In genomic region chr5:56359429-56359781, GRCh38 we compare ENCODE assay signal across 22 cellular contexts.
DNase-seq lines count a peak whose midpoint lies in the region; ATAC-seq, FAIRE-seq and TF ChIP-seq lines count a peak whose summit lies in the region.
"Had no signal": no experiment of that assay in that cellular context is flagged by ENCODE, and none has a peak within 500 bp of the region (broad histone marks: within the 10 kb centered on the region; RNA-seq: fewer than 3 reads in every experiment).

No MANE protein-coding gene starts in this region.

- H3K9me3 Mint-ChIP-seq in astrocyte (ENCODE audit: unreplicated experiment): peaks cover 7% of the 10 kb centered on the region
- H3K9me3 Mint-ChIP-seq: endodermal cell had no signal

- no peaks in the 10 kb centered on the region for H3K36me3 ChIP-seq in astrocyte (ENCODE audit: insufficient read depth, low read length)
- no peaks in the 10 kb centered on the region for H3K36me3 ChIP-seq in hepatocyte (replicated peaks; ENCODE audit: insufficient read depth, low read depth)
- H3K36me3 ChIP-seq in pancreas: no peaks in the 10 kb centered on the region
- no peaks in the 10 kb centered on the region for H3K36me3 ChIP-seq in colonic mucosa
- H3K36me3 ChIP-seq in BE2C: no peaks in the 10 kb centered on the region
- H3K36me3 ChIP-seq: vagina had no signal

- no peaks in the 10 kb centered on the region for H4K20me1 ChIP-seq in astrocyte (ENCODE audit: insufficient read depth, low read length)
- H4K20me1 ChIP-seq in hepatocyte (ENCODE audit: insufficient read depth, poor library complexity, severe bottlenecking): no peaks in the 10 kb centered on the region

- POLR2A ChIA-PET in A549 (lab: Yijun Ruan, JAX): no interaction called here

- H3K4me3 ChIP-seq in A549 (no peak overlapping the region), astrocyte (ENCODE audit: insufficient read depth, low read depth, low read length) (no peak overlapping the region), hepatocyte (no peak overlapping the region), pancreas (no peak overlapping the region), colonic mucosa (no peak overlapping the region), BE2C (ENCODE audit: low read depth, low read length) (no peak overlapping the region)
- H3K4me3 ChIP-seq: vagina had no signal

- H3K79me2 ChIP-seq in astrocyte (ENCODE audit: insufficient read depth, low read length) (no peaks in the 10 kb centered on the region), hepatocyte (no peaks in the 10 kb centered on the region)

- H3K9me3 ChIP-seq in A549 (peaks cover 2% of the 10 kb centered on the region; the same call in 1 of the 3 replicates), astrocyte (ENCODE audit: insufficient read depth, low read depth, low read length) (no peaks in the 10 kb centered on the region), hepatocyte (ENCODE audit: low read depth) (no peaks in the 10 kb centered on the region), pancreas (no peaks in the 10 kb centered on the region), colonic mucosa (no peaks in the 10 kb centered on the region), BE2C (peaks cover 4% of the 10 kb centered on the region; the same call in 1 of the 2 replicates)
- H3K9me3 ChIP-seq: vagina had no signal

- CTCF ChIA-PET in A549 (lab: Yijun Ruan, JAX): no interaction called here

- H2AFZ ChIP-seq in astrocyte (ENCODE audit: low read depth, low read length): no peak overlapping the region
- no peak overlapping the region for H2AFZ ChIP-seq in hepatocyte

- no peak for FAIRE-seq in A549 (lab: Jason Lieb, UNC)
- no peak for FAIRE-seq in astrocyte (lab: Jason Lieb, UNC)
- FAIRE-seq in pancreas (lab: Jason Lieb, UNC): no peak
- FAIRE-seq: G401.6, keratinocyte had no signal

- H3K4me1 ChIP-seq in A549 (peaks cover 42% of the 10 kb centered on the region), astrocyte (ENCODE audit: insufficient read depth, low read length) (peaks cover 9% of the 10 kb centered on the region), hepatocyte (ENCODE audit: insufficient read depth) (peaks cover 39% of the 10 kb centered on the region), pancreas (peaks cover 23 to 42% (median 24%) of the 10 kb centered on the region in 3 donors), colonic mucosa (no peaks in the 10 kb centered on the region), BE2C (no peaks in the 10 kb centered on the region)

- H3K27me3 Mint-ChIP-seq in astrocyte (ENCODE audit: low read depth, unreplicated experiment): no peaks in the 10 kb centered on the region
- H3K27me3 Mint-ChIP-seq: activated CD4-positive, alpha-beta T cell treated with anti-CD3 and anti-CD28 coated beads, Interleukin-2, amount 10 ng/mL, durations not matched to agents 7 days and 5 days; stimulated activated naive CD8-positive, alpha-beta T cell treated with anti-CD3 and anti-CD28 coated beads, Interleukin-15, Interleukin-2, amounts not matched to agents 100 ng/mL and 50 ng/mL, for 24 hours; T-cell had no signal

- WGBS in A549 (ENCODE audit: missing lambda C conversion rate): 82% methylated on average over 2 of the region's 2 CpGs
- WGBS in hepatocyte (ENCODE audit: low lambda C conversion rate, missing lambda C conversion rate): 87% methylated on average over 2 of the region's 2 CpGs
- 48 to 62% methylated on average over 2 of the region's 2 CpGs for WGBS in pancreas, 2 donors

- TF ChIP-seq CTCF in A549 (IDR thresholded peaks at IDR 0.05): no peak
- TF ChIP-seq CTCF in astrocyte (IDR thresholded peaks at IDR 0.05; ENCODE audit: insufficient read depth, low read depth, low read length): no peak
- no peak for TF ChIP-seq CTCF in hepatocyte (IDR thresholded peaks at IDR 0.05; ENCODE audit: poor library complexity)
- no peak for TF ChIP-seq CTCF in pancreas (IDR thresholded peaks at IDR 0.05)
- TF ChIP-seq CTCF in colonic mucosa (IDR thresholded peaks at IDR 0.05): no peak
- TF ChIP-seq CTCF in BE2C (IDR thresholded peaks at IDR 0.05; ENCODE audit: low read depth, low read length): no peak

- H3K4me3 Mint-ChIP-seq in astrocyte (ENCODE audit: unreplicated experiment): no peak overlapping the region
- H3K4me3 Mint-ChIP-seq: activated CD4-positive, alpha-beta T cell treated with anti-CD3 and anti-CD28 coated beads, Interleukin-2, amount 10 ng/mL, durations not matched to agents 7 days and 5 days; CD14-positive monocyte; endodermal cell; stimulated activated naive CD8-positive, alpha-beta T cell treated with anti-CD3 and anti-CD28 coated beads, Interleukin-15, Interleukin-2, amounts not matched to agents 100 ng/mL and 50 ng/mL, for 24 hours; T-cell had no signal

- ATAC-seq in A549 (peak in 1 of 2 experiments; percentile 23; a peak in 1 of 6 replicates), pancreas (peak in 3 of 4 donors; percentile 1 to 29 (median 6))
- ATAC-seq: T-cell had no signal

- TF ChIP-seq EP300 in A549 (IDR thresholded peaks at IDR 0.05): no peak

- H3K36me3 Mint-ChIP-seq in astrocyte (ENCODE audit: low read depth, unreplicated experiment): no peaks in the 10 kb centered on the region
- H3K36me3 Mint-ChIP-seq: CD14-positive monocyte, T-cell had no signal

- H3K27ac ChIP-seq in A549: peak overlapping the region; percentile 72 to 80
- H3K27ac ChIP-seq in astrocyte (ENCODE audit: low read depth, low read length): no peak overlapping the region
- H3K27ac ChIP-seq in hepatocyte: peak overlapping the region; percentile 81
- H3K27ac ChIP-seq in pancreas: peak overlapping the region; percentile 35 to 80 (median 60)
- H3K27ac ChIP-seq in colonic mucosa: no peak overlapping the region
- H3K27ac ChIP-seq: vagina had no signal

- DNase-seq in A549 (ENCODE audit: low read depth in 1 of 2, low spot score in 1 of 2): no peak
- no peak for DNase-seq in astrocyte (ENCODE audit: low read depth)
- no peak for DNase-seq in hepatocyte (ENCODE audit: low spot score)
- no peak for DNase-seq in pancreas
- DNase-seq in pons (ENCODE audit: low spot score): no peak
- DNase-seq in colonic mucosa: no peak
- no peak for DNase-seq in islet precursor cell
- DNase-seq in BE2C: no peak
- DNase-seq: activated CD4-positive, alpha-beta T cell treated with anti-CD3 and anti-CD28 coated beads, Interleukin-2, amount 10 ng/mL, durations not matched to agents 7 days and 5 days; endodermal cell; H7; midbrain; NCI-H1436; NCI-H2171 treated with DMSO at 0.1 percent for 48 hours; NCI-H69; SHP77; T-cell had no signal

- intact Hi-C loops in pancreas (cut with DNase I): no loop called here
- intact Hi-C loops in colonic mucosa (cut with DNase I): no loop called here

- peaks cover 18% of the 10 kb centered on the region for H3K4me1 Mint-ChIP-seq in astrocyte (ENCODE audit: low read depth, unreplicated experiment)
- H3K4me1 Mint-ChIP-seq: activated CD4-positive, alpha-beta T cell treated with anti-CD3 and anti-CD28 coated beads, Interleukin-2, amount 10 ng/mL, durations not matched to agents 7 days and 5 days had no signal

- H3K9me2 ChIP-seq in hepatocyte (replicated peaks; ENCODE audit: insufficient read depth): no peaks in the 10 kb centered on the region

- H3K27ac Mint-ChIP-seq in astrocyte (ENCODE audit: unreplicated experiment): no peak overlapping the region
- H3K27ac Mint-ChIP-seq: activated CD4-positive, alpha-beta T cell treated with anti-CD3 and anti-CD28 coated beads, Interleukin-2, amount 10 ng/mL, durations not matched to agents 7 days and 5 days; endodermal cell; stimulated activated naive CD8-positive, alpha-beta T cell treated with anti-CD3 and anti-CD28 coated beads, Interleukin-15, Interleukin-2, amounts not matched to agents 100 ng/mL and 50 ng/mL, for 24 hours; T-cell had no signal

- H3K4me2 ChIP-seq in A549 (peak overlapping the region; percentile 66), astrocyte (ENCODE audit: low read length) (peak overlapping the region; percentile 40), hepatocyte (peak overlapping the region; percentile 28)

- H3K9ac ChIP-seq in astrocyte (ENCODE audit: low read length): no peak overlapping the region
- no peak overlapping the region for H3K9ac ChIP-seq in colonic mucosa (ENCODE audit: low read depth in 2 of 2, low read length in 2 of 2)

- TF ChIP-seq RAD21 in A549 (conservative IDR thresholded peaks at IDR 0.05 in 1 of 2, IDR thresholded peaks at IDR 0.05 in 1 of 2): no peak

- no peak for TF ChIP-seq POLR2A in A549 (IDR thresholded peaks at IDR 0.05; ENCODE audit: low read length)

- H3K27me3 ChIP-seq in astrocyte (ENCODE audit: insufficient read depth, low read length) (no peaks in the 10 kb centered on the region), hepatocyte (no peaks in the 10 kb centered on the region), pancreas (no peaks in the 10 kb centered on the region), colonic mucosa (no peaks in the 10 kb centered on the region), BE2C (no peaks in the 10 kb centered on the region)
- H3K27me3 ChIP-seq: vagina had no signal

TF ChIP-seq in A549, 52 proteins besides CTCF, POLR2A, EP300 and RAD21:
- TF ChIP-seq USF2 (IDR thresholded peaks at IDR 0.05) (no peak), KDM5A (IDR thresholded peaks at IDR 0.05) (no peak), ZFP36 (IDR thresholded peaks at IDR 0.05; ENCODE audit: borderline replicate concordance, partially characterized antibody) (no peak), GATA3 (IDR thresholded peaks at IDR 0.05; ENCODE audit: borderline replicate concordance) (no peak), NPAS2 (CRISPR knock-in tag; IDR thresholded peaks at IDR 0.05; ENCODE audit: borderline replicate concordance) (no peak), ZC3H11A (IDR thresholded peaks at IDR 0.05) (no peak), E2F6 (IDR thresholded peaks at IDR 0.05; ENCODE audit: borderline replicate concordance, low read depth) (no peak), RNF2 (IDR thresholded peaks at IDR 0.05; ENCODE audit: borderline replicate concordance, low read depth) (no peak), HOXA7 (CRISPR knock-in tag; IDR thresholded peaks at IDR 0.05) (no peak), MAFK (IDR thresholded peaks at IDR 0.05; ENCODE audit: partially characterized antibody) (no peak), PHF8 (IDR thresholded peaks at IDR 0.05; ENCODE audit: borderline replicate concordance, low read depth) (no peak), ZSCAN20 (CRISPR knock-in tag; IDR thresholded peaks at IDR 0.05) (no peak), FOXS1 (CRISPR knock-in tag; IDR thresholded peaks at IDR 0.05) (no peak)
TF ChIP-seq in A549: peak in this region for 0.

Comparison
In these comparisons a context has a peak if more than half of its experiments do, and no peak if none do; other contexts are left out.
1. H3K27ac ChIP-seq: peak in A549 (2 of 2), hepatocyte (single experiment) and pancreas (4 of 4); none in astrocyte (single experiment) and colonic mucosa (single experiment).
2. Peak in every context shown above with its lines, with median percentiles within 50 percentile points of each other: H3K4me2 ChIP-seq.